Comparison of ENCODE assay signal across 8 cellular contexts in genomic region chr3:179651687-179652466, GRCh38. TPM values are rescaled to one million over a fixed set of nuclear protein-coding genes. Genes with fewer than 3 reads are reported as not detected.
A peak's percentile ranks its signal among the peaks of the same experiment; 100 is the strongest.
DNase-seq lines count a peak whose midpoint lies in the region; ATAC-seq, FAIRE-seq and TF ChIP-seq lines count a peak whose summit lies in the region.

No MANE protein-coding gene starts in this region.

- H3K79me2 ChIP-seq in astrocyte (ENCODE audit: insufficient read depth, low read length): peaks cover 34% of the 10 kb centered on the region

- H4K20me1 ChIP-seq in astrocyte (ENCODE audit: insufficient read depth, low read length): peaks cover 19% of the 10 kb centered on the region

- no peaks in the 10 kb centered on the region for H3K9me3 Mint-ChIP-seq in astrocyte (ENCODE audit: unreplicated experiment)

- peak overlapping the region; percentile 99 for H3K4me2 ChIP-seq in astrocyte (ENCODE audit: low read length)

- H3K4me1 ChIP-seq in heart left ventricle (peaks cover 0 to 26% (median 8%) of the 10 kb centered on the region in 12 donors), astrocyte (ENCODE audit: insufficient read depth, low read length) (peaks cover 11% of the 10 kb centered on the region), vagina (peaks cover 11% of the 10 kb centered on the region)

- peak overlapping the region; percentile 93 for H3K9ac ChIP-seq in astrocyte (ENCODE audit: low read length)

- peaks cover 8% of the 10 kb centered on the region for H3K4me1 Mint-ChIP-seq in astrocyte (ENCODE audit: low read depth, unreplicated experiment)

- WGBS in heart left ventricle, 4 donors: 56 to 62% (median 58%) methylated on average over 11 of the region's 11 CpGs

- H3K4me3 ChIP-seq in heart left ventricle (peak overlapping the region in 11 of 12 donors; percentile 70 to 93 (median 88)), astrocyte (ENCODE audit: insufficient read depth, low read depth, low read length) (peak overlapping the region; percentile 70), vagina (peak overlapping the region; percentile 69 to 76)

- H3K27ac Mint-ChIP-seq in astrocyte (ENCODE audit: unreplicated experiment): no peak overlapping the region

- no peak for FAIRE-seq in astrocyte (lab: Jason Lieb, UNC)

- TF ChIP-seq POLR2A in heart left ventricle (IDR thresholded peaks at IDR 0.05) (no peak), vagina (IDR thresholded peaks at IDR 0.05) (no peak), erythroblast (IDR thresholded peaks at IDR 0.05; ENCODE audit: low read length) (no peak)

- TF ChIP-seq CTCF in heart left ventricle (IDR thresholded peaks at IDR 0.05) (no peak), astrocyte (IDR thresholded peaks at IDR 0.05; ENCODE audit: insufficient read depth, low read depth, low read length) (no peak), vagina (IDR thresholded peaks at IDR 0.05) (no peak)

- no peak for ATAC-seq in heart left ventricle
- ATAC-seq in Right ventricle myocardium inferior: no peak
- ATAC-seq in HG02623 (IDR thresholded peaks at IDR 0.05; ENCODE audit: unreplicated experiment): no peak

- no peaks in the 10 kb centered on the region for H3K36me3 Mint-ChIP-seq in astrocyte (ENCODE audit: low read depth, unreplicated experiment)

- H3K27ac ChIP-seq in heart left ventricle: peak overlapping the region in 10 of 12 donors; percentile 88 to 97 (median 92)
- peak overlapping the region; percentile 92 for H3K27ac ChIP-seq in astrocyte (ENCODE audit: low read depth, low read length)
- peak overlapping the region; percentile 90 for H3K27ac ChIP-seq in vagina

- H3K27me3 Mint-ChIP-seq in astrocyte (ENCODE audit: low read depth, unreplicated experiment): no peaks in the 10 kb centered on the region

- H3K9me3 ChIP-seq in heart left ventricle (no peaks in the 10 kb centered on the region), astrocyte (ENCODE audit: insufficient read depth, low read depth, low read length) (no peaks in the 10 kb centered on the region), vagina (no peaks in the 10 kb centered on the region)

- peak overlapping the region; percentile 88 for H3K4me3 Mint-ChIP-seq in astrocyte (ENCODE audit: unreplicated experiment)

- H3K36me3 ChIP-seq in heart left ventricle: no peaks in the 10 kb centered on the region
- H3K36me3 ChIP-seq in astrocyte (ENCODE audit: insufficient read depth, low read length): no peaks in the 10 kb centered on the region
- H3K36me3 ChIP-seq in vagina: no peaks in the 10 kb centered on the region

- H3K27me3 ChIP-seq in heart left ventricle (no peaks in the 10 kb centered on the region), astrocyte (ENCODE audit: insufficient read depth, low read length) (no peaks in the 10 kb centered on the region), vagina (no peaks in the 10 kb centered on the region)

- intact Hi-C loops in heart left ventricle (cut with DNase I) (loop anchor here in 6 of 10 donors (5.0 to 10.0 kb wide), 5 partner anchors 65 to 93 kb away; no protein-coding TSS in a partner anchor), Right ventricle myocardium inferior (cut with DNase I) (loop anchor here (2.0 kb wide), 3 partner anchors 47 to 83 kb away; partner anchors contain the start of genes MRPL47 and NDUFB5), vagina (cut with DNase I) (loop anchor here (5.0 kb wide), 1 partner anchor 580 kb away; the partner anchor contains the start of gene ZMAT3)

- peak overlapping the region; percentile 78 for H2AFZ ChIP-seq in astrocyte (ENCODE audit: low read depth, low read length)

- DNase-seq in heart left ventricle (no peak), Right ventricle myocardium inferior (ENCODE audit: missing footprints) (no peak), astrocyte (ENCODE audit: low read depth) (no peak), medulla oblongata (ENCODE audit: extremely low spot score) (peak; percentile 43), vagina (ENCODE audit: extremely low spot score in 2 of 2) (no peak), EL (no peak), erythroblast (lab: John Stamatoyannopoulos, UW) (no peak)

RNA-seq across cellular contexts. Expression of gene USP13, which starts 1.0 kb away (rescaled TPM):
- total RNA-seq in heart left ventricle (100 to 1,000 TPM in 8 of 9 donors, 10 to 100 TPM in 1; 82.1 to 287 (median 151) TPM), Right ventricle myocardium inferior (122 TPM), astrocyte (6.7 and 7.4 TPM in 2 replicates), vagina (11.5 TPM)
- 10 to 100 TPM; 29.2 to 29.5 TPM for polyA plus RNA-seq in heart left ventricle

RNA-seq across cellular contexts. Expression of gene NDUFB5, which starts 47.3 kb away (rescaled TPM):
- 100 to 1,000 TPM; 201 to 383 (median 337) TPM for total RNA-seq in heart left ventricle
- 100 to 1,000 TPM; 138 to 317 TPM for polyA plus RNA-seq in heart left ventricle
- 365 TPM for total RNA-seq in Right ventricle myocardium inferior
- 73.7 and 86.4 TPM in 2 replicates for total RNA-seq in astrocyte
- 48.9 TPM for total RNA-seq in vagina

RNA-seq across cellular contexts. Expression of gene MRPL47, which starts 47.4 kb away (rescaled TPM):
- total RNA-seq in heart left ventricle (10 to 100 TPM; 37.7 to 53.7 (median 51.9) TPM), Right ventricle myocardium inferior (44.4 TPM), astrocyte (45.9 and 47.1 TPM in 2 replicates), vagina (20.9 TPM)
- 100 to 1,000 TPM in 1 of 2 donors, 10 to 100 TPM in 1; 78.9 to 123 TPM for polyA plus RNA-seq in heart left ventricle
